Comparison of ENCODE assay signal across 1 cellular context in the genomic region with DNA sequence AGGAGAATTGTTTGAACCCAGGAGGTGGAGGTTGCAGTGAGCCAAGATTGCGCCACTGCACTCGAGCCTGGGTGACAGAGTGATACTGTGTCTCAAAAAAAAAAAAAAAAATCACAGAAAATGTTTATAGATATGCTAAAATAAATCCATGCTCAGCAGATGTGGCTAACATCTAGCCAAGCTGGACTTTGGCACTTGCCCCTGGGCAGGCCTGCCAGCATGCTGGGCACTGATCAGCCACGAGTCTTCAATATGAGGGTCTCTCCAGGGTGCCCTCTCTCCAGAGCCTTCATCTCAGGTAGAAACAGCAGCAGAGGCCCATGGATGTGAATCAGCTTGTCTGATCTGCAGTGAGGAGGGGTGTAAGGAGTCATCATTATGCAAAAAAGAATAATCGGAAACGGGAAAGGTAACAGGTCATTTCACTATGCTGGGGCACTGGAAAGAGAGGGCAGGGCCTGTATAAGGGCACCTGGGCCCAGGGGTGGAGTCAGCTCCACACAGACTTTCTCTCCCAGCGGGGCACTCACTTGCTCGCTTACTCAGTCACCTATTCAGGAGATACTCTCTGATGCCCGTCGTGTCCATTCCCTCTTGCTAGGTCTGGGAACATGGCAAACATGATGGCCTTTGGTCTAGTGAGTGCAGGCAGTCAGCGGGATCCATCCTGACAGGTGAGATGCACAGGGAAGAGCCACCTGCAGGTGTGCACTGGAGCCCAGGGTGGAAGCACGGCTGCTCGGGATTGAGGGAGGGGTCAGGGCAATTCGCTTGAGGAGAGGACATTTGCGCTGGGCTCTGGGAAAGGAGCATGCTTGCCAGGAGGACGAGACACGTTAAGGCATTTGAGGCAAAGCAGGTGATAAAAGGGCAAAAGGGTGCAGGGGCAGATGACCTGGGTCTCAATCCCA.
TF ChIP-seq lines count a peak whose summit lies in the region.

No MANE protein-coding gene starts in this region.

TF ChIP-seq in IMR-90, 13 proteins besides CTCF, POLR2A, EP300 and RAD21:
- TF ChIP-seq MAFK (IDR thresholded peaks at IDR 0.05; ENCODE audit: low read depth, low read length), result no peak
